Comparison of ENCODE assay signal across 25 cellular contexts in the genomic region with DNA sequence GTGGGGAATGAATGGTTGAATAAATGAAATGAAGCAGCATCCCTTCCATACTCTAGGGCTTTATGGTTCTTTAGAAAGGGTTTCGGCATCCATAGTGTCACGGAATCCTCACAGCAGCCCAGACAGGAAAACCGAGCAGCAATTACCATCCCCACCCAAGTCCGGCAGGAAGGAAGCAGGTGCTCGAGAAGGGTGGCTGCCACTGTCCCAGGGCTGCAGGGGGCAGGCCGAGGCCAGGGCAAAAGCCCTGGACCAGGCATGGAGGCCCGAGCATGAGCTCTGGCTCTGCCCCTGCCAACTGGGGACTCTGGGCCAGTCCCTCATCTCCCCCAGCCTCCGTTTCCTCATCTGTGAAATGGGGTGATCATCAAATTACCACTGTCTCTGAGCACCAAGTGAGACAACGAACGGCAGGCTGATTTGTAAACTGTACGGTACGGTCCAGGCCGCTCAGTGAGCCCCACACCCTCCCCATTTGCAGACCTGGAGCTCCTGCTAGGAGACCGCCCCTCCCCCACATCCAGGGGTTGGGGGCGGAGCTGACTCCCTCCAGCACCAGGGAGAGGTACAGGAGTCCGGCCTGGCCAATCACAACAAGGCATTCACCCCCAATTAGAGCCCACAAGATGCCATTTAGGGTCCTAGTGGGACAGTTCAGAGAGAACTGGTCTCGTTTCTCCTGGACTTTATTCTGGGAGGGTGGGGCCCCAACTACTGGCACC.
DNase-seq lines count a peak whose midpoint lies in the region; ATAC-seq and TF ChIP-seq lines count a peak whose summit lies in the region.
"Had no signal": no experiment of that assay in that cellular context is flagged by ENCODE, and none has a peak within 500 bp of the region (broad histone marks: within the 10 kb centered on the region; RNA-seq: fewer than 3 reads in every experiment).

No MANE protein-coding gene starts in this region.

- H4K20me1 ChIP-seq in H9 (ENCODE audit: control insufficient read depth, insufficient read depth, insufficient read length): no peaks in the 10 kb centered on the region

- no peaks in the 10 kb centered on the region for H3K27me3 ChIP-seq in H9 (ENCODE audit: insufficient read depth, low read length)
- peaks cover 12% of the 10 kb centered on the region for H3K27me3 ChIP-seq in endodermal cell (ENCODE audit: control insufficient read depth, insufficient read depth, low read length, poor library complexity, severe bottlenecking)
- no peaks in the 10 kb centered on the region for H3K27me3 ChIP-seq in mesendoderm (ENCODE audit: insufficient read depth, low read length, poor library complexity)
- H3K27me3 ChIP-seq in ovary: no peaks in the 10 kb centered on the region

- H3K27me3 Mint-ChIP-seq in H9 (ENCODE audit: low read depth): peaks cover 12% of the 10 kb centered on the region
- peaks cover 30% of the 10 kb centered on the region for H3K27me3 Mint-ChIP-seq in endodermal cell (ENCODE audit: insufficient read depth)

- H3K27ac Mint-ChIP-seq in H9 (no peak overlapping the region; a peak in 1 of 7 replicates), endodermal cell (no peak overlapping the region)

- no peak for ATAC-seq in GM19035 (IDR thresholded peaks at IDR 0.05; ENCODE audit: unreplicated experiment)
- ATAC-seq: A549, PC-3, SK-N-SH treated with all-trans-retinoic acid at 6 μM for 48 hours had no signal

- H3K9me3 ChIP-seq in H9 (ENCODE audit: control insufficient read depth, low read depth, low read length): no peaks in the 10 kb centered on the region
- H3K9me3 ChIP-seq in endodermal cell (ENCODE audit: control insufficient read depth, low read length): no peaks in the 10 kb centered on the region
- H3K9me3 ChIP-seq in ovary: no peaks in the 10 kb centered on the region
- H3K9me3 ChIP-seq: A549, SJCRH30 had no signal

- TF ChIP-seq POLR2A in ovary (IDR thresholded peaks at IDR 0.05): no peak

- H2BK20ac ChIP-seq in H9 (ENCODE audit: low read depth, low read length, poor library complexity, severe bottlenecking): no peak overlapping the region

- no peak overlapping the region for H3K27ac ChIP-seq in H9 (ENCODE audit: insufficient read length, low read depth, low read length)
- no peak overlapping the region for H3K27ac ChIP-seq in endodermal cell (ENCODE audit: low read depth, low read length)
- H3K27ac ChIP-seq in mesendoderm (ENCODE audit: low read depth, low read length): no peak overlapping the region
- no peak overlapping the region for H3K27ac ChIP-seq in ovary
- H3K27ac ChIP-seq: A549, GM23248, SJCRH30 had no signal

- H3K4me1 ChIP-seq in H9 (ENCODE audit: insufficient read depth, low read length): no peaks in the 10 kb centered on the region
- H3K4me1 ChIP-seq in endodermal cell (ENCODE audit: control insufficient read depth, insufficient read depth, low read length): peaks cover 2% of the 10 kb centered on the region
- H3K4me1 ChIP-seq in mesendoderm (ENCODE audit: control insufficient read depth, low read depth, low read length): no peaks in the 10 kb centered on the region
- H3K4me1 ChIP-seq in ovary (ENCODE audit: insufficient read depth): no peaks in the 10 kb centered on the region
- H3K4me1 ChIP-seq: A549, SJCRH30 had no signal

- H3K36me3 Mint-ChIP-seq in H9 (ENCODE audit: insufficient read depth in 1 of 3, low read depth in 3 of 3) (no peaks in the 10 kb centered on the region), endodermal cell (ENCODE audit: low read depth) (no peaks in the 10 kb centered on the region)
- H3K36me3 Mint-ChIP-seq: CD4-positive, alpha-beta memory T cell had no signal

- H3K79me2 ChIP-seq in H9 (ENCODE audit: insufficient read depth, low read length) (no peaks in the 10 kb centered on the region), mesendoderm (ENCODE audit: control insufficient read depth, insufficient read depth, low read length) (no peaks in the 10 kb centered on the region)

- DNase-seq in GM12864 (ENCODE audit: low read depth) (no peak), H9 (peak; percentile 56), endodermal cell (peak; percentile 67), mesendoderm (peak; percentile 42), ovary (no peak)
- no peak for DNase-seq in stimulated activated CD4-positive, alpha-beta T cell treated with anti-CD3 and anti-CD28 coated beads, Interleukin-2, amount 100 ng/mL, for 48 hours
- DNase-seq: C1 segment of cervical spinal cord; CD4-positive, alpha-beta memory T cell; COR-L47; GDM1; GM23248; KBM-7; MV-4-11; NCI-H1105; NCI-H1436 treated with DMSO at 0.1 percent for 48 hours; NCI-H187 treated with DMSO at 0.1 percent for 48 hours; NCI-H2107; NCI-H446; NCI-H524 treated with DMSO at 0.1 percent for 48 hours; NCI-H774; PC-3; SJCRH30 had no signal

- H3K4me3 ChIP-seq in GM12864 (ENCODE audit: low read depth, low read length) (no peak overlapping the region), endodermal cell (ENCODE audit: low read length) (no peak overlapping the region), mesendoderm (ENCODE audit: low read length) (no peak overlapping the region), ovary (no peak overlapping the region)
- H3K4me3 ChIP-seq: A549, GM23248, SJCRH30 had no signal

- H3K36me3 ChIP-seq in endodermal cell (ENCODE audit: control insufficient read depth, insufficient read depth, low read length): no peaks in the 10 kb centered on the region
- H3K36me3 ChIP-seq in mesendoderm (ENCODE audit: control insufficient read depth, insufficient read depth, low read length): no peaks in the 10 kb centered on the region
- no peaks in the 10 kb centered on the region for H3K36me3 ChIP-seq in ovary
- H3K36me3 ChIP-seq: SJCRH30 had no signal

- no peak overlapping the region for H2BK12ac ChIP-seq in H9 (ENCODE audit: insufficient read length, low read depth, low read length)

- no peak overlapping the region for H3K23ac ChIP-seq in H9 (ENCODE audit: insufficient read length, low read depth, low read length)
- no peak overlapping the region for H3K23ac ChIP-seq in mesendoderm (ENCODE audit: low read length)

- H3K9me3 Mint-ChIP-seq in H9: no peaks in the 10 kb centered on the region
- H3K9me3 Mint-ChIP-seq in endodermal cell: no peaks in the 10 kb centered on the region

- no peak overlapping the region for H3K4me3 Mint-ChIP-seq in H9
- H3K4me3 Mint-ChIP-seq in endodermal cell: no peak overlapping the region
- H3K4me3 Mint-ChIP-seq: CD4-positive, alpha-beta memory T cell had no signal

- no peak overlapping the region for H2AFZ ChIP-seq in H9 (ENCODE audit: low read length)
- H2AFZ ChIP-seq: GM23248 had no signal

- H3K4me1 Mint-ChIP-seq in H9: peaks cover 11 to 26% of the 10 kb centered on the region in 2 experiments
- peaks cover 14% of the 10 kb centered on the region for H3K4me1 Mint-ChIP-seq in endodermal cell
- H3K4me1 Mint-ChIP-seq: CD4-positive, alpha-beta memory T cell had no signal

- no peak overlapping the region for H2BK120ac ChIP-seq in H9 (ENCODE audit: low read depth, low read length, poor library complexity, severe bottlenecking)
- H2BK120ac ChIP-seq in mesendoderm (ENCODE audit: low read depth, low read length): no peak overlapping the region

- no peak overlapping the region for H3K56ac ChIP-seq in H9 (ENCODE audit: insufficient read length, low read depth, low read length)
- H3K56ac ChIP-seq in mesendoderm (ENCODE audit: low read length): no peak overlapping the region

- H3K79me1 ChIP-seq in H9 (ENCODE audit: insufficient read depth, low read depth, low read length, poor library complexity, severe bottlenecking) (no peaks in the 10 kb centered on the region), mesendoderm (ENCODE audit: low read length) (no peaks in the 10 kb centered on the region)

- peak; percentile 7 for TF ChIP-seq CTCF in GM12864 (IDR thresholded peaks at IDR 0.05; ENCODE audit: low read depth, low read length, missing control alignments)
- no peak for TF ChIP-seq CTCF in H9 (conservative IDR thresholded peaks at IDR 0.05)
- TF ChIP-seq CTCF in endodermal cell (conservative IDR thresholded peaks at IDR 0.05): no peak
- TF ChIP-seq CTCF in ovary (IDR thresholded peaks at IDR 0.05): no peak

- H3K14ac ChIP-seq in H9 (ENCODE audit: insufficient read depth, low read length): no peak overlapping the region

- H3K9ac ChIP-seq in H9 (ENCODE audit: extremely low read depth, insufficient read length, low read length) (no peak overlapping the region), endodermal cell (ENCODE audit: extremely low read depth, low read length, poor library complexity, severe bottlenecking) (no peak overlapping the region), mesendoderm (ENCODE audit: low read length) (no peak overlapping the region)
- H3K9ac ChIP-seq: GM23248 had no signal

- H4K8ac ChIP-seq in H9 (replicated peaks; ENCODE audit: insufficient read length, low read depth, low read length) (no peak overlapping the region), mesendoderm (ENCODE audit: low read depth, low read length) (no peak overlapping the region)

- H2BK5ac ChIP-seq in H9 (ENCODE audit: insufficient read length, low read length) (no peak overlapping the region), mesendoderm (ENCODE audit: low read length) (no peak overlapping the region)

- no peaks in the 10 kb centered on the region for H3K23me2 ChIP-seq in H9 (ENCODE audit: insufficient read length, low read depth, low read length, poor library complexity, severe bottlenecking)

- no peak overlapping the region for H3K4me2 ChIP-seq in H9 (ENCODE audit: insufficient read depth, insufficient read length, low read length)
- H3K4me2 ChIP-seq in mesendoderm (ENCODE audit: low read length): no peak overlapping the region
- H3K4me2 ChIP-seq: A549 had no signal

- H4K5ac ChIP-seq in H9 (ENCODE audit: insufficient read length, low read depth, low read length): no peak overlapping the region
- no peak overlapping the region for H4K5ac ChIP-seq in mesendoderm (ENCODE audit: low read length)

- H4K91ac ChIP-seq in H9 (ENCODE audit: insufficient read length, low read depth, low read length): no peak overlapping the region

- H3K4ac ChIP-seq in H9 (ENCODE audit: low read depth, low read length) (no peak overlapping the region), mesendoderm (ENCODE audit: low read depth, low read length) (no peak overlapping the region)

- H2AK5ac ChIP-seq in H9 (ENCODE audit: insufficient read length, low read length) (no peak overlapping the region), mesendoderm (ENCODE audit: low read length) (no peak overlapping the region)

- no peak for TF ChIP-seq EP300 in ovary (IDR thresholded peaks at IDR 0.05)

- H3K18ac ChIP-seq in H9 (ENCODE audit: insufficient read length, low read depth, low read length) (no peak overlapping the region), mesendoderm (ENCODE audit: low read length) (no peak overlapping the region)

- WGBS in H9 (ENCODE audit: extremely low coverage, insufficient read length, low lambda C conversion rate): no CpG with 5 or more reads among the region's 17 CpGs
- 88 to 92% methylated on average over 10 to 17 of the region's 17 CpGs for WGBS in endodermal cell (ENCODE audit: insufficient coverage in 1 of 2, insufficient read length in 1 of 2), 2 experiments
- no CpG with 5 or more reads among the region's 17 CpGs for WGBS in mesendoderm (ENCODE audit: extremely low coverage, insufficient coverage, low lambda C conversion rate)
- 69 to 78% (median 71%) methylated on average over 17 of the region's 17 CpGs for WGBS in ovary, 3 donors

- H2BK15ac ChIP-seq in H9 (ENCODE audit: low read depth, low read length) (no peak overlapping the region), mesendoderm (replicated peaks; ENCODE audit: low read depth) (no peak overlapping the region)

- H3T11ph ChIP-seq in H9 (ENCODE audit: low read length): no peak overlapping the region

- intact Hi-C loops in ovary (cut with DNase I): no loop called here

Comparison
In these comparisons a context has a peak if more than half of its experiments do, and no peak if none do; other contexts are left out.
1. DNase-seq: peak in H9 (single experiment), endodermal cell (single experiment) and mesendoderm (single experiment); none in GM12864 (single experiment), ovary (0 of 5) and stimulated activated CD4-positive, alpha-beta T cell treated with anti-CD3 and anti-CD28 coated beads, Interleukin-2, amount 100 ng/mL, for 48 hours (0 of 2).